ENCODE assay signal across 8 cellular contexts in genomic region chr7:131027287-131027773, GRCh38.
DNase-seq lines count a peak whose midpoint lies in the region; ATAC-seq and TF ChIP-seq lines count a peak whose summit lies in the region.

No MANE protein-coding gene starts in this region.

- WGBS in heart left ventricle, 4 donors, result 61 to 81% (median 75%) methylated on average over 8 of the region's 8 CpGs

- peaks cover 0 to 12% (median 3%) of the 10 kb centered on the region in 9 donors for H3K36me3 ChIP-seq in heart left ventricle

- no peaks in the 10 kb centered on the region for H3K27me3 Mint-ChIP-seq in IgD-negative memory B cell
- H3K27me3 Mint-ChIP-seq in activated T-cell treated with anti-CD3 and anti-CD28 coated beads, Interleukin-2, amount 50 U/mL, for 24 hours, result no peaks in the 10 kb centered on the region
- H3K27me3 Mint-ChIP-seq in stimulated activated naive CD8-positive, alpha-beta T cell treated with anti-CD3 and anti-CD28 coated beads, Interleukin-15, Interleukin-2, amounts not matched to agents 100 ng/mL and 50 ng/mL, for 24 hours, result no peaks in the 10 kb centered on the region

- H3K4me1 ChIP-seq in heart left ventricle, result peaks cover 0 to 82% (median 52%) of the 10 kb centered on the region in 12 donors

- no peak for TF ChIP-seq POLR2A in heart left ventricle (IDR thresholded peaks at IDR 0.05)

- DNase-seq in CD1c-positive myeloid dendritic cell (ENCODE audit: extremely low spot score), result peak; percentile 41
- DNase-seq in activated T-cell treated with anti-CD3 and anti-CD28 coated beads, Interleukin-2, amount 50 U/mL, for 24 hours, result peak; percentile 58
- DNase-seq in heart left ventricle, result peak in 4 of 5 donors; percentile 35 to 66 (median 47)

- H3K27me3 ChIP-seq in heart left ventricle, result no peaks in the 10 kb centered on the region

- no peak overlapping the region for H3K4me3 ChIP-seq in heart left ventricle

- intact Hi-C loops in heart left ventricle (cut with DNase I), result no loop called here

- H3K27ac ChIP-seq in heart left ventricle, result peak overlapping the region in 4 of 12 donors; percentile 0 to 43 (median 16)

- H3K36me3 Mint-ChIP-seq in IgD-negative memory B cell, result peaks cover 9% of the 10 kb centered on the region
- peaks cover 65% of the 10 kb centered on the region for H3K36me3 Mint-ChIP-seq in activated T-cell treated with anti-CD3 and anti-CD28 coated beads, Interleukin-2, amount 50 U/mL, for 24 hours (ENCODE audit: low read depth)
- H3K36me3 Mint-ChIP-seq in stimulated activated naive CD8-positive, alpha-beta T cell treated with anti-CD3 and anti-CD28 coated beads, Interleukin-15, Interleukin-2, amounts not matched to agents 100 ng/mL and 50 ng/mL, for 24 hours (ENCODE audit: low read depth), result peaks cover 29% of the 10 kb centered on the region

- no peak for TF ChIP-seq CTCF in heart left ventricle (IDR thresholded peaks at IDR 0.05)

- H3K27ac Mint-ChIP-seq in IgD-negative memory B cell, result peak overlapping the region; percentile 91 to 96 (median 93)
- peak overlapping the region; percentile 100 for H3K27ac Mint-ChIP-seq in activated T-cell treated with anti-CD3 and anti-CD28 coated beads, Interleukin-2, amount 50 U/mL, for 24 hours
- H3K27ac Mint-ChIP-seq in stimulated activated naive CD8-positive, alpha-beta T cell treated with anti-CD3 and anti-CD28 coated beads, Interleukin-15, Interleukin-2, amounts not matched to agents 100 ng/mL and 50 ng/mL, for 24 hours, result peak overlapping the region; percentile 88

- no peaks in the 10 kb centered on the region for H3K9me3 ChIP-seq in heart left ventricle

- ATAC-seq in heart left ventricle (peak; percentile 13 to 86 (median 79)), HG03521 (IDR thresholded peaks at IDR 0.05; ENCODE audit: unreplicated experiment) (no peak), GM19023 (IDR thresholded peaks at IDR 0.05; ENCODE audit: unreplicated experiment) (no peak), GM21447 (IDR thresholded peaks at IDR 0.05; ENCODE audit: unreplicated experiment) (no peak)

- H3K9me3 Mint-ChIP-seq in IgD-negative memory B cell, result no peaks in the 10 kb centered on the region
- peaks cover 18% of the 10 kb centered on the region for H3K9me3 Mint-ChIP-seq in activated T-cell treated with anti-CD3 and anti-CD28 coated beads, Interleukin-2, amount 50 U/mL, for 24 hours
- H3K9me3 Mint-ChIP-seq in stimulated activated naive CD8-positive, alpha-beta T cell treated with anti-CD3 and anti-CD28 coated beads, Interleukin-15, Interleukin-2, amounts not matched to agents 100 ng/mL and 50 ng/mL, for 24 hours, result peaks cover 5% of the 10 kb centered on the region

- H3K4me1 Mint-ChIP-seq in IgD-negative memory B cell, result peaks cover 51 to 71% (median 55%) of the 10 kb centered on the region in 3 donors
- peaks cover 89% of the 10 kb centered on the region for H3K4me1 Mint-ChIP-seq in activated T-cell treated with anti-CD3 and anti-CD28 coated beads, Interleukin-2, amount 50 U/mL, for 24 hours (ENCODE audit: low read depth)
- H3K4me1 Mint-ChIP-seq in stimulated activated naive CD8-positive, alpha-beta T cell treated with anti-CD3 and anti-CD28 coated beads, Interleukin-15, Interleukin-2, amounts not matched to agents 100 ng/mL and 50 ng/mL, for 24 hours (ENCODE audit: low read depth), result peaks cover 94% of the 10 kb centered on the region

- peak overlapping the region; percentile 39 to 87 (median 68) for H3K4me3 Mint-ChIP-seq in IgD-negative memory B cell
- peak overlapping the region; percentile 39 for H3K4me3 Mint-ChIP-seq in activated T-cell treated with anti-CD3 and anti-CD28 coated beads, Interleukin-2, amount 50 U/mL, for 24 hours
- peak overlapping the region; percentile 54 for H3K4me3 Mint-ChIP-seq in stimulated activated naive CD8-positive, alpha-beta T cell treated with anti-CD3 and anti-CD28 coated beads, Interleukin-15, Interleukin-2, amounts not matched to agents 100 ng/mL and 50 ng/mL, for 24 hours

Comparison
In these comparisons a context has a peak if more than half of its experiments do, and no peak if none do; other contexts are left out.
1. ATAC-seq: peak in heart left ventricle (4 of 4); none in HG03521 (single experiment), GM19023 (single experiment) and GM21447 (single experiment).
2. Peak in every context shown above with its lines, with median percentiles within 50 percentile points of each other: DNase-seq, H3K27ac Mint-ChIP-seq and H3K4me3 Mint-ChIP-seq.